16 cellular contexts compared by ENCODE assay signal in the genomic region with DNA sequence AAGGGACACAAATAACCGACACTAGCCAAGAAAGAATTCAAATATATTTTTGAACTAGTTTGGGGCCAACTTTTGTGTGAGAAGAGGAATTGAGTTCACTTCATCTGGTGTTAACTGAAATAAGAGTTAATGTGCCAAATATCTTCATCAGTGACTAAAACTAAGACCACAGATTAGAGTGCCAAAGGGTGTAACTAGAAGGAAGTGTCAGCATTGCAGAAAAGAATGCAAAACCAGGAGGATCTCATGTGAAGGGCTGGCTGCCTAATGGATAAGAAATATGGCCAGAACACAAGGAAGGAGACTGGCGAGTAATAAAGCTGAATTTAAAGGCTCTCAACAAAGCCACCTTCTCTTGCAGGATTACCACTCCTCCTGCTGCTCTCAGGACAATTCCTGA.
DNase-seq lines count a peak whose midpoint lies in the region; ATAC-seq and TF ChIP-seq lines count a peak whose summit lies in the region.
"Had no signal": no experiment of that assay in that cellular context is flagged by ENCODE, and none has a peak within 500 bp of the region (broad histone marks: within the 10 kb centered on the region; RNA-seq: fewer than 3 reads in every experiment).

No MANE protein-coding gene starts in this region.

- intact Hi-C loops in naive thymus-derived CD4-positive, alpha-beta T cell (cut with micrococcal nuclease) = no loop called here

- in situ Hi-C loops in GM23248 (cut with MboI) = loop anchor here (5.0 to 25.0 kb wide), 2 partner anchors 122 to 247 kb away; partner anchors contain the start of gene LRRC8B

- H3K27me3 Mint-ChIP-seq in activated CD8-positive, alpha-beta memory T cell treated with anti-CD3 and anti-CD28 coated beads, Interleukin-2, amount 10 ng/mL, durations not matched to agents 7 days and 5 days = no peaks in the 10 kb centered on the region
- no peaks in the 10 kb centered on the region for H3K27me3 Mint-ChIP-seq in activated T-helper 17 cell treated with anti-CD3 and anti-CD28 coated beads, Interleukin-2, amount 50 U/mL, for 72 hours
- H3K27me3 Mint-ChIP-seq in naive thymus-derived CD4-positive, alpha-beta T cell = peaks cover 0 to 2% (median 0%) of the 10 kb centered on the region in 5 donors

- WGBS in GM23248 (ENCODE audit: low coverage in 1 of 2, low lambda C conversion rate in 2 of 2, missing lambda C conversion rate in 2 of 2), 2 experiments = 25 to 36% methylated on average over 2 of the region's 2 CpGs
- WGBS in smooth muscle cell (ENCODE audit: low lambda C conversion rate) = 79% methylated on average over 2 of the region's 2 CpGs

- H4K20me1 ChIP-seq in GM23248 (ENCODE audit: insufficient read depth) (no peaks in the 10 kb centered on the region), smooth muscle cell (ENCODE audit: low read depth) (no peaks in the 10 kb centered on the region)

- TF ChIP-seq CTCF in smooth muscle cell (IDR thresholded peaks at IDR 0.05; ENCODE audit: borderline replicate concordance, insufficient read depth, poor library complexity, severe bottlenecking) = no peak

- H3K36me3 ChIP-seq in GM23248 (ENCODE audit: low read depth) = no peaks in the 10 kb centered on the region
- H3K36me3 ChIP-seq in naive thymus-derived CD4-positive, alpha-beta T cell (ENCODE audit: control insufficient read depth in 2 of 3, insufficient read depth in 3 of 3, low read length in 3 of 3) = no peaks in the 10 kb centered on the region
- no peaks in the 10 kb centered on the region for H3K36me3 ChIP-seq in smooth muscle cell (ENCODE audit: low read depth)
- H3K36me3 ChIP-seq: lower lobe of right lung, suprapubic skin had no signal

- H3K27ac ChIP-seq in GM23248 = no peak overlapping the region
- H3K27ac ChIP-seq in naive thymus-derived CD4-positive, alpha-beta T cell (ENCODE audit: low read depth, low read length) = peak overlapping the region; percentile 62
- no peak overlapping the region for H3K27ac ChIP-seq in smooth muscle cell (ENCODE audit: low read depth)
- H3K27ac ChIP-seq: suprapubic skin had no signal

- no peak for DNase-seq in activated CD8-positive, alpha-beta memory T cell treated with anti-CD3 and anti-CD28 coated beads, Interleukin-2, amount 10 ng/mL, durations not matched to agents 7 days and 5 days
- no peak for DNase-seq in activated CD8-positive, alpha-beta memory T cell treated with anti-CD3 and anti-CD28 coated beads, Interleukin-2, amount 50 U/mL, for 4 hours
- DNase-seq in GM23248 = peak; percentile 59
- no peak for DNase-seq in naive thymus-derived CD4-positive, alpha-beta T cell
- no peak for DNase-seq in smooth muscle cell (lab: John Stamatoyannopoulos, UW; ENCODE audit: unreplicated experiment)
- DNase-seq: ACHN; activated B cell treated with CpG ODN at 0.5 μM for 24 hours; activated CD8-positive, alpha-beta memory T cell treated with anti-CD3 and anti-CD28 coated beads, Interleukin-2, amount 50 U/mL, for 48 hours; central memory CD4-positive, alpha-beta T cell; lower lobe of right lung; NCI-H1105 treated with DMSO at 0.1 percent for 48 hours had no signal

- H3K4me3 ChIP-seq in GM23248 (no peak overlapping the region), smooth muscle cell (no peak overlapping the region)
- no peak overlapping the region for H3K4me3 ChIP-seq in naive thymus-derived CD4-positive, alpha-beta T cell (ENCODE audit: low read length)
- H3K4me3 ChIP-seq: K562, lower lobe of right lung, suprapubic skin had no signal

- H3K9ac ChIP-seq in GM23248 (no peak overlapping the region), smooth muscle cell (ENCODE audit: low read depth) (no peak overlapping the region)

- H3K9me3 ChIP-seq in GM23248 (ENCODE audit: low read depth) (no peaks in the 10 kb centered on the region), smooth muscle cell (replicated peaks; ENCODE audit: low read depth) (no peaks in the 10 kb centered on the region)
- no peaks in the 10 kb centered on the region for H3K9me3 ChIP-seq in naive thymus-derived CD4-positive, alpha-beta T cell (ENCODE audit: control insufficient read depth in 2 of 3, low read length in 3 of 3)
- H3K9me3 ChIP-seq: lower lobe of right lung, suprapubic skin had no signal

- H3K4me1 ChIP-seq in GM23248 (ENCODE audit: insufficient read depth) (peaks cover 26% of the 10 kb centered on the region), smooth muscle cell (ENCODE audit: low read depth) (peaks cover 11% of the 10 kb centered on the region)
- H3K4me1 ChIP-seq in naive thymus-derived CD4-positive, alpha-beta T cell (ENCODE audit: control insufficient read depth in 2 of 2, insufficient read depth in 2 of 2, low read length in 2 of 2) = peaks cover 36 to 74% of the 10 kb centered on the region in 2 donors

- CTCF ChIA-PET in activated CD8-positive, alpha-beta memory T cell treated with anti-CD3 and anti-CD28 coated beads, Interleukin-2, amount 10 ng/mL, durations not matched to agents 7 days and 5 days (lab: Charles Lee) = interaction anchor here (0.6 to 12.1 kb wide), 6 partner anchors 12 to 240 kb away, joined by 3 to 239 read pairs (median 4); partner anchors contain the start of gene LRRC8C
- CTCF ChIA-PET in naive thymus-derived CD4-positive, alpha-beta T cell (lab: Charles Lee) = interaction anchor here (0.6 to 1.9 kb wide), 6 partner anchors 124 to 276 kb away, joined by 3 to 13 read pairs (median 5); partner anchors contain the start of gene LRRC8C

- no peaks in the 10 kb centered on the region for H3K9me3 Mint-ChIP-seq in activated CD8-positive, alpha-beta memory T cell treated with anti-CD3 and anti-CD28 coated beads, Interleukin-2, amount 10 ng/mL, durations not matched to agents 7 days and 5 days (ENCODE audit: low read depth)
- no peaks in the 10 kb centered on the region for H3K9me3 Mint-ChIP-seq in activated T-helper 17 cell treated with anti-CD3 and anti-CD28 coated beads, Interleukin-2, amount 50 U/mL, for 72 hours
- H3K9me3 Mint-ChIP-seq in naive thymus-derived CD4-positive, alpha-beta T cell = peaks cover 0 to 2% (median 0%) of the 10 kb centered on the region in 11 donors
- H3K9me3 Mint-ChIP-seq: activated B cell treated with CpG ODN at 0.5 μM for 24 hours had no signal

- H3F3A ChIP-seq in GM23248 (ENCODE audit: insufficient read depth) = peaks cover 14% of the 10 kb centered on the region
- H3F3A ChIP-seq in smooth muscle cell (ENCODE audit: low read depth) = peaks cover 7% of the 10 kb centered on the region

- ATAC-seq in activated CD8-positive, alpha-beta memory T cell treated with anti-CD3 and anti-CD28 coated beads, Interleukin-2, amount 10 ng/mL, durations not matched to agents 7 days and 5 days = no peak
- no peak for ATAC-seq in activated T-helper 17 cell treated with anti-CD3 and anti-CD28 coated beads, Interleukin-2, amount 50 U/mL, for 72 hours (replicated peaks)
- ATAC-seq in naive thymus-derived CD4-positive, alpha-beta T cell = no peak
- ATAC-seq in HG03159 (IDR thresholded peaks at IDR 0.05; ENCODE audit: unreplicated experiment) (no peak), HG02840 (IDR thresholded peaks at IDR 0.05; ENCODE audit: low FRiP score, unreplicated experiment) (no peak)
- ATAC-seq: K562, lower lobe of right lung had no signal

- H3K4me3 Mint-ChIP-seq in activated CD8-positive, alpha-beta memory T cell treated with anti-CD3 and anti-CD28 coated beads, Interleukin-2, amount 10 ng/mL, durations not matched to agents 7 days and 5 days = no peak overlapping the region
- peak overlapping the region; percentile 77 for H3K4me3 Mint-ChIP-seq in activated T-helper 17 cell treated with anti-CD3 and anti-CD28 coated beads, Interleukin-2, amount 50 U/mL, for 72 hours
- peak overlapping the region in 4 of 10 donors; percentile 5 to 83 (median 36) for H3K4me3 Mint-ChIP-seq in naive thymus-derived CD4-positive, alpha-beta T cell
- H3K4me3 Mint-ChIP-seq: activated B cell treated with CpG ODN at 0.5 μM for 24 hours had no signal

- POLR2A ChIA-PET in naive thymus-derived CD4-positive, alpha-beta T cell (lab: Charles Lee) = interaction anchor here (0.6 to 5.2 kb wide), 10 partner anchors 60 to 155 kb away, joined by 3 to 53 read pairs (median 4); partner anchors contain the start of gene LRRC8C

- H3K4me1 Mint-ChIP-seq in activated CD8-positive, alpha-beta memory T cell treated with anti-CD3 and anti-CD28 coated beads, Interleukin-2, amount 10 ng/mL, durations not matched to agents 7 days and 5 days = peaks cover 95% of the 10 kb centered on the region
- peaks cover 59% of the 10 kb centered on the region for H3K4me1 Mint-ChIP-seq in activated T-helper 17 cell treated with anti-CD3 and anti-CD28 coated beads, Interleukin-2, amount 50 U/mL, for 72 hours
- peaks cover 61 to 94% (median 92%) of the 10 kb centered on the region in 7 donors for H3K4me1 Mint-ChIP-seq in naive thymus-derived CD4-positive, alpha-beta T cell

- H3K9me2 ChIP-seq in GM23248 (ENCODE audit: insufficient read depth) = no peaks in the 10 kb centered on the region

- 0 out of 2 replicates have a peak overlapping the region, but pooled peaks have one; percentile 20 for H2AFZ ChIP-seq in GM23248
- no peak overlapping the region for H2AFZ ChIP-seq in smooth muscle cell (ENCODE audit: low read depth)

- H3K4me2 ChIP-seq in GM23248 (ENCODE audit: unreplicated experiment) (peak overlapping the region; percentile 42), smooth muscle cell (no peak overlapping the region)

- H3K27me3 ChIP-seq in GM23248 (replicated peaks; ENCODE audit: insufficient read depth) = no peaks in the 10 kb centered on the region
- H3K27me3 ChIP-seq in naive thymus-derived CD4-positive, alpha-beta T cell (ENCODE audit: control insufficient read depth in 2 of 2, insufficient read depth in 2 of 2, low read length in 2 of 2) = no peaks in the 10 kb centered on the region
- no peaks in the 10 kb centered on the region for H3K27me3 ChIP-seq in smooth muscle cell (ENCODE audit: low read depth)
- H3K27me3 ChIP-seq: suprapubic skin had no signal

- peaks cover 13% of the 10 kb centered on the region for H3K36me3 Mint-ChIP-seq in activated CD8-positive, alpha-beta memory T cell treated with anti-CD3 and anti-CD28 coated beads, Interleukin-2, amount 10 ng/mL, durations not matched to agents 7 days and 5 days
- peaks cover 8% of the 10 kb centered on the region for H3K36me3 Mint-ChIP-seq in activated T-helper 17 cell treated with anti-CD3 and anti-CD28 coated beads, Interleukin-2, amount 50 U/mL, for 72 hours (ENCODE audit: low read depth)
- H3K36me3 Mint-ChIP-seq in naive thymus-derived CD4-positive, alpha-beta T cell = peaks cover 0 to 15% (median 0%) of the 10 kb centered on the region in 5 donors

- H3K27ac Mint-ChIP-seq in activated CD8-positive, alpha-beta memory T cell treated with anti-CD3 and anti-CD28 coated beads, Interleukin-2, amount 10 ng/mL, durations not matched to agents 7 days and 5 days = peak overlapping the region; percentile 93
- no peak overlapping the region for H3K27ac Mint-ChIP-seq in activated T-helper 17 cell treated with anti-CD3 and anti-CD28 coated beads, Interleukin-2, amount 50 U/mL, for 72 hours
- peak overlapping the region; percentile 21 to 97 (median 90) for H3K27ac Mint-ChIP-seq in naive thymus-derived CD4-positive, alpha-beta T cell
- H3K27ac Mint-ChIP-seq: activated B cell treated with CpG ODN at 0.5 μM for 24 hours had no signal

- H3K79me2 ChIP-seq in GM23248 (ENCODE audit: insufficient read depth) (no peaks in the 10 kb centered on the region), smooth muscle cell (ENCODE audit: low read depth) (no peaks in the 10 kb centered on the region)
